11 cellular contexts compared by ENCODE assay signal in genomic region chr1:201546093-201546492, GRCh38. TPM values are rescaled to one million over a fixed set of nuclear protein-coding genes. Genes with fewer than 3 reads are reported as not detected.
A peak's percentile ranks its signal among the peaks of the same experiment; 100 is the strongest.
DNase-seq lines count a peak whose midpoint lies in the region; ATAC-seq and TF ChIP-seq lines count a peak whose summit lies in the region.
"Had no signal": no experiment of that assay in that cellular context is flagged by ENCODE, and none has a peak within 500 bp of the region (broad histone marks: within the 10 kb centered on the region; RNA-seq: fewer than 3 reads in every experiment).

No MANE protein-coding gene starts in this region.

- H3K9me3 ChIP-seq in testis (no peaks in the 10 kb centered on the region), left ventricle myocardium inferior (replicated peaks) (no peaks in the 10 kb centered on the region)

- TF ChIP-seq CTCF in testis (IDR thresholded peaks at IDR 0.05) (no peak), left ventricle myocardium inferior (IDR thresholded peaks at IDR 0.05; ENCODE audit: borderline replicate concordance) (no peak)

- intact Hi-C loops in testis (cut with DNase I; ENCODE audit: low total_unique reads) (no loop called here), left ventricle myocardium inferior (cut with micrococcal nuclease) (no loop called here)

- peaks cover 5% of the 10 kb centered on the region for H3K4me1 Mint-ChIP-seq in stimulated activated naive CD8-positive, alpha-beta T cell treated with anti-CD3 and anti-CD28 coated beads, Interleukin-15, amount 100 ng/mL, for 72 hours
- H3K4me1 Mint-ChIP-seq: CD4-positive, alpha-beta memory T cell had no signal

- peaks cover 35% of the 10 kb centered on the region for H3K27me3 Mint-ChIP-seq in stimulated activated naive CD8-positive, alpha-beta T cell treated with anti-CD3 and anti-CD28 coated beads, Interleukin-15, amount 100 ng/mL, for 72 hours

- H3K27ac ChIP-seq in testis (no peak overlapping the region), left ventricle myocardium inferior (replicated peaks) (no peak overlapping the region)

- DNase-seq in stimulated activated naive CD8-positive, alpha-beta T cell treated with anti-CD3 and anti-CD28 coated beads, Interleukin-15, Interleukin-2, amounts not matched to agents 100 U/mL and 50 U/mL, for 24 hours: no peak
- DNase-seq in stimulated activated naive CD8-positive, alpha-beta T cell treated with anti-CD3 and anti-CD28 coated beads, Interleukin-15, amount 100 ng/mL, for 72 hours: no peak
- DNase-seq in NCI-H69 (lab: John Stamatoyannopoulos, UW) (peak; percentile 84), germinal center (ENCODE audit: low spot score) (peak; percentile 20), testis (no peak), left ventricle myocardium inferior (no peak)
- no peak for DNase-seq in activated CD4-positive, alpha-beta T cell treated with anti-CD3 and anti-CD28 coated beads for 1 hour
- DNase-seq: amniotic stem cell; CD4-positive, alpha-beta memory T cell; NCI-H187 treated with DMSO at 0.1 percent for 48 hours had no signal

- no peak overlapping the region for H3K4me3 Mint-ChIP-seq in stimulated activated naive CD8-positive, alpha-beta T cell treated with anti-CD3 and anti-CD28 coated beads, Interleukin-15, amount 100 ng/mL, for 72 hours
- H3K4me3 Mint-ChIP-seq: CD4-positive, alpha-beta memory T cell had no signal

- H3K9me3 Mint-ChIP-seq in stimulated activated naive CD8-positive, alpha-beta T cell treated with anti-CD3 and anti-CD28 coated beads, Interleukin-15, amount 100 ng/mL, for 72 hours: no peaks in the 10 kb centered on the region
- H3K9me3 Mint-ChIP-seq: CD4-positive, alpha-beta memory T cell had no signal

- TF ChIP-seq POLR2A in testis (IDR thresholded peaks at IDR 0.05): no peak

- H3K4me1 ChIP-seq in testis (peaks cover 8% of the 10 kb centered on the region), left ventricle myocardium inferior (peaks cover 50% of the 10 kb centered on the region)

- 66 to 80% methylated on average over 7 to 9 of the region's 9 CpGs for WGBS in testis, 2 donors

- H3K27me3 ChIP-seq in testis (no peaks in the 10 kb centered on the region), left ventricle myocardium inferior (ENCODE audit: low read depth) (no peaks in the 10 kb centered on the region)

- no peak overlapping the region for H3K27ac Mint-ChIP-seq in stimulated activated naive CD8-positive, alpha-beta T cell treated with anti-CD3 and anti-CD28 coated beads, Interleukin-15, amount 100 ng/mL, for 72 hours
- H3K27ac Mint-ChIP-seq: CD4-positive, alpha-beta memory T cell had no signal

- H3K4me3 ChIP-seq in testis: no peak overlapping the region
- no peak overlapping the region for H3K4me3 ChIP-seq in left ventricle myocardium inferior

- H3K36me3 ChIP-seq in testis (ENCODE audit: low read depth, missing control alignments) (no peaks in the 10 kb centered on the region), left ventricle myocardium inferior (no peaks in the 10 kb centered on the region)

- peak; percentile 55 for ATAC-seq in stimulated activated naive CD8-positive, alpha-beta T cell treated with anti-CD3 and anti-CD28 coated beads, Interleukin-15, Interleukin-2, amounts not matched to agents 100 U/mL and 50 U/mL, for 24 hours
- no peak for ATAC-seq in stimulated activated naive CD8-positive, alpha-beta T cell treated with anti-CD3 and anti-CD28 coated beads, Interleukin-15, amount 100 ng/mL, for 72 hours
- ATAC-seq in HG03095 (IDR thresholded peaks at IDR 0.05; ENCODE audit: unreplicated experiment): no peak

RNA-seq across cellular contexts. Expression of gene NAV1, which starts 7.2 kb away (rescaled TPM):
- total RNA-seq in testis (10 to 100 TPM; 52.5 to 56.8 TPM), left ventricle myocardium inferior (74.8 TPM)
- 22.0 TPM for polyA plus RNA-seq in testis (ENCODE audit: insufficient read depth, low read depth, low replicate concordance)

RNA-seq across cellular contexts. Expression of gene CSRP1, which starts 39.2 kb away (rescaled TPM):
- total RNA-seq in testis: 100 to 1,000 TPM; 103 to 123 TPM
- 217 TPM for polyA plus RNA-seq in testis (ENCODE audit: insufficient read depth, low read depth, low replicate concordance)
- total RNA-seq in left ventricle myocardium inferior: 41.0 TPM

Comparison
In these comparisons a context has a peak if more than half of its experiments do, and no peak if none do; other contexts are left out.
1. DNase-seq: peak in NCI-H69 (single experiment) and germinal center (single experiment); none in stimulated activated naive CD8-positive, alpha-beta T cell treated with anti-CD3 and anti-CD28 coated beads, Interleukin-15, Interleukin-2, amounts not matched to agents 100 U/mL and 50 U/mL, for 24 hours (single experiment), stimulated activated naive CD8-positive, alpha-beta T cell treated with anti-CD3 and anti-CD28 coated beads, Interleukin-15, amount 100 ng/mL, for 72 hours (0 of 2), testis (single experiment), left ventricle myocardium inferior (single experiment) and activated CD4-positive, alpha-beta T cell treated with anti-CD3 and anti-CD28 coated beads for 1 hour (single experiment).